In the genomic region with DNA sequence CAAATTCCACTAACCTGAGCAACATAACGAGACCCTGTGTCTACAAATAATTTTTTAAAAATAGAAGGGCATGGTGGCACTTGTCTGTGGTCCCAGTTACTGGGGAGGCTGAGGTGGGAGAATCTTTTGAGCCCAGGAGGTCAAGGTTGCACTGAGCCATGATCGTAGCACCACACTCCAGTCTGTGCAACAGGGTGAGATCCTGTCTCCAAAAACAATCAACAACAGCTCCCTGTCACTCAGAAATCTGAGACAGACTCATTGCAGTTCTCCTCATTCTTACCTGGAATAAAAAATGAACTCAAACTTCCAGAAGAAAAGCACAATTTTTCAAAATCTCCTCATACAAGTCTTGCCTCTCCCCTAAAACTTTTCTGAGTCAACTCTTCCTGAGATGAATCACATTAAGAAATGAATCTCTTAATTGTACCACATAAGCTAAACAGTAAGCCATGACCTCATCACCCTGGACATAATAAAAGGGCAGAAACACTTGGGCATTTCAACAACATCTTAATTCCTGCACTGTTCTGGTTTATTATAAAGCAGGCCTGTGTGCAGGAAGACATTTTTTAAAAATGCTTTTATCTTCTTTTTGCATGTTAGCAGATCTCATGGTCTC, we compare ENCODE assay signal across 14 cellular contexts.
DNase-seq lines count a peak whose midpoint lies in the region; ATAC-seq and TF ChIP-seq lines count a peak whose summit lies in the region.
"Had no signal": no experiment of that assay in that cellular context is flagged by ENCODE, and none has a peak within 500 bp of the region (broad histone marks: within the 10 kb centered on the region; RNA-seq: fewer than 3 reads in every experiment).

No MANE protein-coding gene starts in this region.

- H3K27ac Mint-ChIP-seq in activated CD4-positive, alpha-beta T cell treated with anti-CD3 and anti-CD28 coated beads for 36 hours, result no peak overlapping the region
- H3K27ac Mint-ChIP-seq in stimulated activated effector memory CD8-positive, alpha-beta T cell treated with anti-CD3 and anti-CD28 coated beads, Interleukin-12 subunit alpha, Interleukin-12 subunit beta, amount 100 ng/mL, for 72 hours, result no peak overlapping the region
- no peak overlapping the region for H3K27ac Mint-ChIP-seq in activated naive CD8-positive, alpha-beta T cell treated with anti-CD3 and anti-CD28 coated beads for 36 hours

- H3K4me1 Mint-ChIP-seq in activated CD4-positive, alpha-beta T cell treated with anti-CD3 and anti-CD28 coated beads for 36 hours, result no peaks in the 10 kb centered on the region
- no peaks in the 10 kb centered on the region for H3K4me1 Mint-ChIP-seq in stimulated activated effector memory CD8-positive, alpha-beta T cell treated with anti-CD3 and anti-CD28 coated beads, Interleukin-12 subunit alpha, Interleukin-12 subunit beta, amount 100 ng/mL, for 72 hours
- H3K4me1 Mint-ChIP-seq in activated naive CD8-positive, alpha-beta T cell treated with anti-CD3 and anti-CD28 coated beads for 36 hours, result no peaks in the 10 kb centered on the region
- H3K4me1 Mint-ChIP-seq: central memory CD8-positive, alpha-beta T cell had no signal

- H3K4me3 ChIP-seq in fibroblast of the aortic adventitia (ENCODE audit: low read depth, low read length), result no peak overlapping the region
- H3K4me3 ChIP-seq: upper lobe of left lung had no signal

- peak; percentile 57 for ATAC-seq in activated CD4-positive, alpha-beta T cell treated with anti-CD3 and anti-CD28 coated beads for 36 hours
- ATAC-seq in stimulated activated effector memory CD8-positive, alpha-beta T cell treated with anti-CD3 and anti-CD28 coated beads, Interleukin-12 subunit alpha, Interleukin-12 subunit beta, amount 100 ng/mL, for 72 hours, result peak; percentile 54

- TF ChIP-seq CTCF in RWPE1 (conservative IDR thresholded peaks at IDR 0.05; ENCODE audit: low read depth), result no peak
- no peak for TF ChIP-seq CTCF in fibroblast of the aortic adventitia (IDR thresholded peaks at IDR 0.05; ENCODE audit: insufficient read depth, low read length)

- DNase-seq in activated CD4-positive, alpha-beta T cell treated with anti-CD3 and anti-CD28 coated beads for 36 hours, result no peak
- no peak for DNase-seq in activated CD4-positive, alpha-beta T cell treated with anti-CD3 and anti-CD28 coated beads, Interleukin-2, amount 50 U/mL, for 1 hour
- DNase-seq in RWPE1 (ENCODE audit: low spot score) (peak; percentile 57), fibroblast of the aortic adventitia (ENCODE audit: low read depth) (peak; percentile 47), amniotic stem cell (lab: John Stamatoyannopoulos, UW) (no peak), NCI-H2107 treated with DMSO at 0.1 percent for 48 hours (lab: John Stamatoyannopoulos, UW; ENCODE audit: unreplicated experiment) (no peak)
- DNase-seq in stimulated activated effector memory CD8-positive, alpha-beta T cell treated with anti-CD3 and anti-CD28 coated beads, Interleukin-12 subunit alpha, Interleukin-12 subunit beta, amount 100 ng/mL, for 72 hours (ENCODE audit: low spot score in 2 of 2), result no peak
- DNase-seq in activated naive CD8-positive, alpha-beta T cell treated with anti-CD3 and anti-CD28 coated beads for 36 hours, result no peak
- DNase-seq: 8988T; activated CD4-positive, alpha-beta T cell treated with anti-CD3 and anti-CD28 coated beads for 48 hours; KG1; upper lobe of left lung had no signal

- no peaks in the 10 kb centered on the region for H3K36me3 Mint-ChIP-seq in activated CD4-positive, alpha-beta T cell treated with anti-CD3 and anti-CD28 coated beads for 36 hours (ENCODE audit: low read depth)
- no peaks in the 10 kb centered on the region for H3K36me3 Mint-ChIP-seq in stimulated activated effector memory CD8-positive, alpha-beta T cell treated with anti-CD3 and anti-CD28 coated beads, Interleukin-12 subunit alpha, Interleukin-12 subunit beta, amount 100 ng/mL, for 72 hours
- H3K36me3 Mint-ChIP-seq in activated naive CD8-positive, alpha-beta T cell treated with anti-CD3 and anti-CD28 coated beads for 36 hours, result no peaks in the 10 kb centered on the region

- CTCF ChIA-PET in activated CD4-positive, alpha-beta T cell treated with anti-CD3 and anti-CD28 coated beads for 36 hours (lab: Charles Lee), result interaction anchor here (1.7 kb wide), 1 partner anchor 166 kb away, joined by 4 read pairs; no protein-coding TSS in a partner anchor
- CTCF ChIA-PET in RWPE1 (lab: Yijun Ruan, JAX), result interaction anchor here (0.7 kb wide), 1 partner anchor 50 kb away, joined by 3 read pairs; no protein-coding TSS in a partner anchor

- peaks cover 14% of the 10 kb centered on the region for H3K27me3 Mint-ChIP-seq in activated CD4-positive, alpha-beta T cell treated with anti-CD3 and anti-CD28 coated beads for 36 hours
- H3K27me3 Mint-ChIP-seq in activated naive CD8-positive, alpha-beta T cell treated with anti-CD3 and anti-CD28 coated beads for 36 hours, result peaks cover 6% of the 10 kb centered on the region

- POLR2A ChIA-PET in activated CD4-positive, alpha-beta T cell treated with anti-CD3 and anti-CD28 coated beads for 36 hours (lab: Charles Lee), result no interaction called here
- POLR2A ChIA-PET in RWPE1 (lab: Yijun Ruan, JAX; ENCODE audit: low non-redundant PET), result no interaction called here

- intact Hi-C loops in activated CD4-positive, alpha-beta T cell treated with anti-CD3 and anti-CD28 coated beads for 36 hours (cut with DNase I, micrococcal nuclease), result no loop called here

- no peak overlapping the region for H3K4me3 Mint-ChIP-seq in activated CD4-positive, alpha-beta T cell treated with anti-CD3 and anti-CD28 coated beads for 36 hours
- H3K4me3 Mint-ChIP-seq in stimulated activated effector memory CD8-positive, alpha-beta T cell treated with anti-CD3 and anti-CD28 coated beads, Interleukin-12 subunit alpha, Interleukin-12 subunit beta, amount 100 ng/mL, for 72 hours, result no peak overlapping the region
- no peak overlapping the region for H3K4me3 Mint-ChIP-seq in activated naive CD8-positive, alpha-beta T cell treated with anti-CD3 and anti-CD28 coated beads for 36 hours
- H3K4me3 Mint-ChIP-seq: central memory CD8-positive, alpha-beta T cell; neural crest cell had no signal

- H3K27ac ChIP-seq in RWPE1, result peak overlapping the region; percentile 70
- H3K27ac ChIP-seq: upper lobe of left lung had no signal

- H3K9me3 Mint-ChIP-seq in activated CD4-positive, alpha-beta T cell treated with anti-CD3 and anti-CD28 coated beads for 36 hours (ENCODE audit: low read depth), result no peaks in the 10 kb centered on the region
- H3K9me3 Mint-ChIP-seq in stimulated activated effector memory CD8-positive, alpha-beta T cell treated with anti-CD3 and anti-CD28 coated beads, Interleukin-12 subunit alpha, Interleukin-12 subunit beta, amount 100 ng/mL, for 72 hours, result no peaks in the 10 kb centered on the region
- no peaks in the 10 kb centered on the region for H3K9me3 Mint-ChIP-seq in activated naive CD8-positive, alpha-beta T cell treated with anti-CD3 and anti-CD28 coated beads for 36 hours
- H3K9me3 Mint-ChIP-seq: central memory CD8-positive, alpha-beta T cell; neural crest cell had no signal

Comparison
In these comparisons a context has a peak if more than half of its experiments do, and no peak if none do; other contexts are left out.
1. DNase-seq: peak in RWPE1 (single experiment) and fibroblast of the aortic adventitia (single experiment); none in activated CD4-positive, alpha-beta T cell treated with anti-CD3 and anti-CD28 coated beads for 36 hours (single experiment), activated CD4-positive, alpha-beta T cell treated with anti-CD3 and anti-CD28 coated beads, Interleukin-2, amount 50 U/mL, for 1 hour (single experiment), stimulated activated effector memory CD8-positive, alpha-beta T cell treated with anti-CD3 and anti-CD28 coated beads, Interleukin-12 subunit alpha, Interleukin-12 subunit beta, amount 100 ng/mL, for 72 hours (0 of 2), activated naive CD8-positive, alpha-beta T cell treated with anti-CD3 and anti-CD28 coated beads for 36 hours (single experiment), amniotic stem cell (single experiment) and NCI-H2107 treated with DMSO at 0.1 percent for 48 hours (single experiment).